In genomic region chr1:8364528-8365442, GRCh38 we compare ENCODE assay signal across 15 cellular contexts. TPM values are rescaled to one million over a fixed set of nuclear protein-coding genes. Genes with fewer than 3 reads are reported as not detected.
DNase-seq lines count a peak whose midpoint lies in the region; ATAC-seq and TF ChIP-seq lines count a peak whose summit lies in the region.
"Had no signal": no experiment of that assay in that cellular context is flagged by ENCODE, and none has a peak within 500 bp of the region (broad histone marks: within the 10 kb centered on the region; RNA-seq: fewer than 3 reads in every experiment).

No MANE protein-coding gene starts in this region.

- H3K4me3 ChIP-seq in H7 (ENCODE audit: insufficient read depth, low read depth, low read length) (no peak overlapping the region), lower lobe of right lung (no peak overlapping the region)

- intact Hi-C loops in lower lobe of right lung (cut with DNase I): no loop called here
- intact Hi-C loops in activated T-helper 2 cell treated with anti-CD3 and anti-CD28 coated beads, Interferon-gamma antibody, Interleukin-2, Interleukin-4, amounts not matched to agents 10 μg/mL and 5 μg/mL and 100 μg/mL, durations not matched to agents 14 hours and 24 hours and 36 hours (cut with micrococcal nuclease): no loop called here

- no peaks in the 10 kb centered on the region for H3K9me3 Mint-ChIP-seq in endothelial cell (ENCODE audit: unreplicated experiment)
- no peaks in the 10 kb centered on the region for H3K9me3 Mint-ChIP-seq in naive thymus-derived CD8-positive, alpha-beta T cell
- H3K9me3 Mint-ChIP-seq in activated T-helper 2 cell treated with anti-CD3 and anti-CD28 coated beads, Interferon-gamma antibody, Interleukin-2, Interleukin-4, amounts not matched to agents 10 μg/mL and 5 μg/mL and 100 μg/mL, durations not matched to agents 14 hours and 24 hours and 36 hours: no peaks in the 10 kb centered on the region
- H3K9me3 Mint-ChIP-seq: naive B cell had no signal

- DNase-seq in H7 (peak; percentile 49), endothelial cell (ENCODE audit: low spot score) (no peak), lower lobe of right lung (peak; percentile 70), substantia nigra (lab: John Stamatoyannopoulos, UW) (peak in 1 of 49 donors; percentile 66), NCI-H1105 (lab: John Stamatoyannopoulos, UW) (no peak)
- DNase-seq in naive thymus-derived CD8-positive, alpha-beta T cell: no peak
- DNase-seq in activated CD4-positive, alpha-beta T cell treated with anti-CD3 and anti-CD28 coated beads, Interleukin-2, amount 50 U/mL, for 4 hours: no peak
- no peak for DNase-seq in activated T-helper 2 cell treated with anti-CD3 and anti-CD28 coated beads, Interferon-gamma antibody, Interleukin-2, Interleukin-4, amounts not matched to agents 10 μg/mL and 5 μg/mL and 100 μg/mL, durations not matched to agents 14 hours and 24 hours and 36 hours (ENCODE audit: low spot score)
- DNase-seq: activated CD4-positive, alpha-beta T cell treated with anti-CD3 and anti-CD28 coated beads for 1 hour; activated T-cell treated with anti-CD3 and anti-CD28 coated beads, Interleukin-2, amount 50 U/mL, for 48 hours; DMS79 treated with DMSO at 0.1 percent for 48 hours; effector CD8-positive, alpha-beta T cell; islet precursor cell; naive B cell; SW 1271 had no signal

- POLR2A ChIA-PET in naive thymus-derived CD8-positive, alpha-beta T cell (lab: Charles Lee): no interaction called here

- peaks cover 49% of the 10 kb centered on the region for H3K4me1 ChIP-seq in lower lobe of right lung

- H3K27me3 ChIP-seq in H7 (ENCODE audit: control insufficient read depth, insufficient read depth, low read length): no peaks in the 10 kb centered on the region
- H3K27me3 ChIP-seq in lower lobe of right lung (ENCODE audit: low read depth): no peaks in the 10 kb centered on the region

- H3K9me3 ChIP-seq in lower lobe of right lung: no peaks in the 10 kb centered on the region

- peaks cover 7% of the 10 kb centered on the region for H3K27me3 Mint-ChIP-seq in endothelial cell (ENCODE audit: unreplicated experiment)
- no peaks in the 10 kb centered on the region for H3K27me3 Mint-ChIP-seq in naive thymus-derived CD8-positive, alpha-beta T cell
- H3K27me3 Mint-ChIP-seq in activated T-helper 2 cell treated with anti-CD3 and anti-CD28 coated beads, Interferon-gamma antibody, Interleukin-2, Interleukin-4, amounts not matched to agents 10 μg/mL and 5 μg/mL and 100 μg/mL, durations not matched to agents 14 hours and 24 hours and 36 hours (ENCODE audit: low read depth): no peaks in the 10 kb centered on the region
- H3K27me3 Mint-ChIP-seq: naive B cell had no signal

- H3K36me3 Mint-ChIP-seq in endothelial cell (ENCODE audit: low read depth, unreplicated experiment): peaks cover 21% of the 10 kb centered on the region
- H3K36me3 Mint-ChIP-seq in naive thymus-derived CD8-positive, alpha-beta T cell: peaks cover 0 to 53% (median 0%) of the 10 kb centered on the region in 3 donors
- peaks cover 42% of the 10 kb centered on the region for H3K36me3 Mint-ChIP-seq in activated T-helper 2 cell treated with anti-CD3 and anti-CD28 coated beads, Interferon-gamma antibody, Interleukin-2, Interleukin-4, amounts not matched to agents 10 μg/mL and 5 μg/mL and 100 μg/mL, durations not matched to agents 14 hours and 24 hours and 36 hours (ENCODE audit: low read depth)

- H3K4me1 Mint-ChIP-seq in endothelial cell (ENCODE audit: unreplicated experiment): peaks cover 9% of the 10 kb centered on the region
- peaks cover 6 to 27% (median 16%) of the 10 kb centered on the region in 4 donors for H3K4me1 Mint-ChIP-seq in naive thymus-derived CD8-positive, alpha-beta T cell
- H3K4me1 Mint-ChIP-seq in activated T-helper 2 cell treated with anti-CD3 and anti-CD28 coated beads, Interferon-gamma antibody, Interleukin-2, Interleukin-4, amounts not matched to agents 10 μg/mL and 5 μg/mL and 100 μg/mL, durations not matched to agents 14 hours and 24 hours and 36 hours (ENCODE audit: low read depth): peaks cover 5% of the 10 kb centered on the region

- TF ChIP-seq CTCF in endothelial cell (IDR thresholded peaks at IDR 0.05; ENCODE audit: unreplicated experiment) (no peak), lower lobe of right lung (IDR thresholded peaks at IDR 0.05) (no peak)

- ATAC-seq in lower lobe of right lung: peak in 1 of 2 donors; percentile 23
- no peak for ATAC-seq in naive thymus-derived CD8-positive, alpha-beta T cell

- H3K27ac Mint-ChIP-seq in endothelial cell (ENCODE audit: unreplicated experiment): no peak overlapping the region
- H3K27ac Mint-ChIP-seq in naive thymus-derived CD8-positive, alpha-beta T cell: peak overlapping the region in 3 of 10 donors; percentile 27 to 59 (median 53)
- no peak overlapping the region for H3K27ac Mint-ChIP-seq in activated T-helper 2 cell treated with anti-CD3 and anti-CD28 coated beads, Interferon-gamma antibody, Interleukin-2, Interleukin-4, amounts not matched to agents 10 μg/mL and 5 μg/mL and 100 μg/mL, durations not matched to agents 14 hours and 24 hours and 36 hours

- peak overlapping the region; percentile 13 for H3K4me3 Mint-ChIP-seq in endothelial cell (ENCODE audit: unreplicated experiment)
- H3K4me3 Mint-ChIP-seq in naive thymus-derived CD8-positive, alpha-beta T cell: no peak overlapping the region
- H3K4me3 Mint-ChIP-seq in activated T-helper 2 cell treated with anti-CD3 and anti-CD28 coated beads, Interferon-gamma antibody, Interleukin-2, Interleukin-4, amounts not matched to agents 10 μg/mL and 5 μg/mL and 100 μg/mL, durations not matched to agents 14 hours and 24 hours and 36 hours (ENCODE audit: low read depth): no peak overlapping the region

- H3K36me3 ChIP-seq in H7 (replicated peaks; ENCODE audit: control insufficient read depth, insufficient read depth, low read length): peaks cover 21% of the 10 kb centered on the region
- H3K36me3 ChIP-seq in lower lobe of right lung: peaks cover 66% of the 10 kb centered on the region

- H3K27ac ChIP-seq in lower lobe of right lung: peak overlapping the region; percentile 49
- peak overlapping the region; percentile 58 for H3K27ac ChIP-seq in substantia nigra (ENCODE audit: low read depth, low read length, poor library complexity, severe bottlenecking)

RNA-seq across cellular contexts. Expression of gene SLC45A1, which starts 46.9 kb away (rescaled TPM):
- 0.90 and 1.0 TPM in 2 replicates for total RNA-seq in H7 (2014; rRNA removed; shearing (Covaris generic))
- total RNA-seq in endothelial cell (ENCODE audit: unreplicated experiment) (0.62 TPM), lower lobe of right lung (0.92 TPM)
- 1 to 10 TPM; 1.2 TPM for total RNA-seq in naive thymus-derived CD8-positive, alpha-beta T cell
- under 1 TPM in 2 of 3 donors, not detected in 1; 0.48 to 0.81 TPM for polyA plus RNA-seq in naive thymus-derived CD8-positive, alpha-beta T cell
- total RNA-seq in activated T-helper 2 cell treated with anti-CD3 and anti-CD28 coated beads, Interferon-gamma antibody, Interleukin-2, Interleukin-4, amounts not matched to agents 10 μg/mL and 5 μg/mL and 100 μg/mL, durations not matched to agents 14 hours and 24 hours and 36 hours: 0.50 and 0.80 TPM in 2 replicates

Comparison
In these comparisons a context has a peak if more than half of its experiments do, and no peak if none do; other contexts are left out.
1. DNase-seq: peak in H7 (single experiment) and lower lobe of right lung (single experiment); none in endothelial cell (single experiment), naive thymus-derived CD8-positive, alpha-beta T cell (0 of 10), NCI-H1105 (single experiment), activated CD4-positive, alpha-beta T cell treated with anti-CD3 and anti-CD28 coated beads, Interleukin-2, amount 50 U/mL, for 4 hours (0 of 2) and activated T-helper 2 cell treated with anti-CD3 and anti-CD28 coated beads, Interferon-gamma antibody, Interleukin-2, Interleukin-4, amounts not matched to agents 10 μg/mL and 5 μg/mL and 100 μg/mL, durations not matched to agents 14 hours and 24 hours and 36 hours (single experiment).